9 cellular contexts compared by ENCODE assay signal in genomic region chr1:161382214-161383019, GRCh38. TPM values are rescaled to one million over a fixed set of nuclear protein-coding genes. Genes with fewer than 3 reads are reported as not detected.
DNase-seq lines count a peak whose midpoint lies in the region; ATAC-seq, FAIRE-seq and TF ChIP-seq lines count a peak whose summit lies in the region.
"Had no signal": no experiment of that assay in that cellular context is flagged by ENCODE, and none has a peak within 500 bp of the region (broad histone marks: within the 10 kb centered on the region; RNA-seq: fewer than 3 reads in every experiment).

No MANE protein-coding gene starts in this region.

- peak; percentile 75 to 84 for TF ChIP-seq RAD21 in K562 (CRISPR knock-in tag; conservative IDR thresholded peaks at IDR 0.05 in 1 of 2, IDR thresholded peaks at IDR 0.05 in 1 of 2)

- DNase-seq in D341Med (ENCODE audit: low spot score) (peak; percentile 60), NCI-H526 (lab: John Stamatoyannopoulos, UW) (peak; percentile 79 to 90), K562 (ENCODE audit: extremely low read depth in 1 of 4, low spot score in 3 of 4) (peak; percentile 28 to 70 (median 41)), immature natural killer cell (peak; percentile 47 to 55 (median 55)), NK-92 (lab: John Stamatoyannopoulos, UW; ENCODE audit: unreplicated experiment) (no peak), HK-2 (ENCODE audit: unreplicated experiment) (no peak)
- DNase-seq in stimulated activated effector memory CD8-positive, alpha-beta T cell treated with anti-CD3 and anti-CD28 coated beads, Interleukin-12 subunit alpha, Interleukin-12 subunit beta, amount 100 ng/mL, for 72 hours (ENCODE audit: low spot score in 2 of 2) = no peak

- ATAC-seq in HG03060 (IDR thresholded peaks at IDR 0.05; ENCODE audit: low read depth, unreplicated experiment) (peak; percentile 42), K562 (peak; percentile 93)
- ATAC-seq in stimulated activated effector memory CD8-positive, alpha-beta T cell treated with anti-CD3 and anti-CD28 coated beads, Interleukin-12 subunit alpha, Interleukin-12 subunit beta, amount 100 ng/mL, for 72 hours = peak; percentile 74

- peaks cover 0 to 4% (median 0%) of the 10 kb centered on the region in 3 donors for H3K27me3 Mint-ChIP-seq in immature natural killer cell (ENCODE audit: low read depth in 3 of 3)

- no peak for TF ChIP-seq POLR2A in K562 (conservative IDR thresholded peaks at IDR 0.05)

- no peaks in the 10 kb centered on the region for H4K20me1 ChIP-seq in K562 (replicated peaks; ENCODE audit: control insufficient read depth, insufficient read depth, low read length)

- in situ Hi-C loops in K562 (cut with MboI) = loop anchor here (5.0 kb wide), 1 partner anchor 155 kb away; the partner anchor contains the start of gene TOMM40L

- no peaks in the 10 kb centered on the region for H3K9me1 ChIP-seq in K562 (ENCODE audit: control insufficient read depth, insufficient read depth, low read length)

- H3K4me3 Mint-ChIP-seq in immature natural killer cell = no peak overlapping the region
- no peak overlapping the region for H3K4me3 Mint-ChIP-seq in stimulated activated effector memory CD8-positive, alpha-beta T cell treated with anti-CD3 and anti-CD28 coated beads, Interleukin-12 subunit alpha, Interleukin-12 subunit beta, amount 100 ng/mL, for 72 hours

- POLR2A ChIA-PET in K562 (lab: Yijun Ruan, JAX) = interaction anchor here (0.9 to 1.3 kb wide), 3 partner anchors 27 to 180 kb away, joined by 4 to 5 read pairs (median 5); partner anchors contain the start of genes NDUFS2 and TOMM40L

- no peaks in the 10 kb centered on the region for H3K27me3 ChIP-seq in K562 (ENCODE audit: control insufficient read depth in 2 of 2, insufficient read depth in 2 of 2, low read length in 2 of 2)
- H3K27me3 ChIP-seq: SJCRH30 had no signal

- H3K27ac ChIP-seq in K562 (ENCODE audit: extremely low read depth, low read depth, low read length) = no peak overlapping the region
- H3K27ac ChIP-seq: SJCRH30 had no signal

- H3K36me3 ChIP-seq in K562 (ENCODE audit: control insufficient read depth, insufficient read depth, low read length) = no peaks in the 10 kb centered on the region
- H3K36me3 ChIP-seq: SJCRH30 had no signal

- BruUV-seq in K562 (replicated peaks; lab: Mats Ljungman, UMichigan) = no TSS peak

- FAIRE-seq in K562 (lab: Jason Lieb, UNC) = peak; percentile 61

- no peak overlapping the region for H3K4me3 ChIP-seq in K562
- H3K4me3 ChIP-seq: SJCRH30 had no signal

- no peak overlapping the region; a peak in 1 of 4 replicates for H3K9ac ChIP-seq in K562 (ENCODE audit: insufficient read depth in 1 of 2, low read depth in 2 of 2, low read length in 2 of 2)

- no peaks in the 10 kb centered on the region for H3K36me3 Mint-ChIP-seq in immature natural killer cell
- no peaks in the 10 kb centered on the region for H3K36me3 Mint-ChIP-seq in stimulated activated effector memory CD8-positive, alpha-beta T cell treated with anti-CD3 and anti-CD28 coated beads, Interleukin-12 subunit alpha, Interleukin-12 subunit beta, amount 100 ng/mL, for 72 hours

- no peaks in the 10 kb centered on the region for H3K4me1 Mint-ChIP-seq in immature natural killer cell
- H3K4me1 Mint-ChIP-seq in stimulated activated effector memory CD8-positive, alpha-beta T cell treated with anti-CD3 and anti-CD28 coated beads, Interleukin-12 subunit alpha, Interleukin-12 subunit beta, amount 100 ng/mL, for 72 hours = peaks cover 5% of the 10 kb centered on the region

- H3K9me3 Mint-ChIP-seq in immature natural killer cell = no peaks in the 10 kb centered on the region
- H3K9me3 Mint-ChIP-seq in stimulated activated effector memory CD8-positive, alpha-beta T cell treated with anti-CD3 and anti-CD28 coated beads, Interleukin-12 subunit alpha, Interleukin-12 subunit beta, amount 100 ng/mL, for 72 hours = no peaks in the 10 kb centered on the region

- no peak for TF ChIP-seq EP300 in K562 (IDR thresholded peaks at IDR 0.05; ENCODE audit: low read length)

- no peaks in the 10 kb centered on the region for H3K79me2 ChIP-seq in K562 (ENCODE audit: control insufficient read depth, insufficient read depth, low read length)

- H3K27ac Mint-ChIP-seq in immature natural killer cell = no peak overlapping the region
- no peak overlapping the region for H3K27ac Mint-ChIP-seq in stimulated activated effector memory CD8-positive, alpha-beta T cell treated with anti-CD3 and anti-CD28 coated beads, Interleukin-12 subunit alpha, Interleukin-12 subunit beta, amount 100 ng/mL, for 72 hours

- peak overlapping the region; percentile 43 for H2AFZ ChIP-seq in K562 (ENCODE audit: low read depth, low read length)

- WGBS in K562 (ENCODE audit: insufficient coverage, low coverage, missing lambda C conversion rate) = 20% methylated on average over 4 of the region's 4 CpGs

- no peaks in the 10 kb centered on the region for H3K9me3 ChIP-seq in K562 (replicated peaks; ENCODE audit: control insufficient read depth, insufficient read depth, low read depth, low read length)
- H3K9me3 ChIP-seq: SJCRH30 had no signal

- TF ChIP-seq CTCF in K562 (IDR thresholded peaks at IDR 0.05 in 2 of 3, conservative IDR thresholded peaks at IDR 0.05 in 1 of 3; ENCODE audit: insufficient read depth in 2 of 3, low read depth in 1 of 3, low read length in 3 of 3) = peak; percentile 55 to 78 (median 58); a peak in 5 of 6 replicates

- CTCF ChIA-PET in K562 (lab: Yijun Ruan, JAX; ENCODE audit: low intra/inter-chr PET ratio) = interaction anchor here (0.7 to 2.5 kb wide), 4 partner anchors 120 to 173 kb away, joined by 3 to 9 read pairs (median 6); no protein-coding TSS in a partner anchor

- no peak overlapping the region for H3K4me2 ChIP-seq in K562 (ENCODE audit: insufficient read depth, low read length)

- H3K4me1 ChIP-seq in K562 (replicated peaks in 1 of 2; ENCODE audit: control insufficient read depth in 2 of 2, insufficient read depth in 2 of 2, low read length in 2 of 2) = peaks cover 0 to 6% of the 10 kb centered on the region in 2 experiments; a peak in 3 of 5 replicates
- H3K4me1 ChIP-seq: SJCRH30 had no signal

- intact Hi-C loops in K562 (cut with micrococcal nuclease) = loop anchor here (2.0 kb wide), 1 partner anchor 156 kb away; the partner anchor contains the start of gene TOMM40L

TF ChIP-seq in K562, 482 proteins besides CTCF, POLR2A, EP300 and RAD21 (continues in another document):
- no peak for TF ChIP-seq NR1H2 (CRISPR knock-in tag; IDR thresholded peaks at IDR 0.05)
- TF ChIP-seq, protein P1, sequence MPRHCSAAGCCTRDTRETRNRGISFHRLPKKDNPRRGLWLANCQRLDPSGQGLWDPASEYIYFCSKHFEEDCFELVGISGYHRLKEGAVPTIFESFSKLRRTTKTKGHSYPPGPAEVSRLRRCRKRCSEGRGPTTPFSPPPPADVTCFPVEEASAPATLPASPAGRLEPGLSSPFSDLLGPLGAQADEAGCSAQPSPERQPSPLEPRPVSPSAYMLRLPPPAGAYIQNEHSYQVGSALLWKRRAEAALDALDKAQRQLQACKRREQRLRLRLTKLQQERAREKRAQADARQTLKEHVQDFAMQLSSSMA (CRISPR knock-in tag; IDR thresholded peaks at IDR 0.05) = no peak
- TF ChIP-seq, protein P2, sequence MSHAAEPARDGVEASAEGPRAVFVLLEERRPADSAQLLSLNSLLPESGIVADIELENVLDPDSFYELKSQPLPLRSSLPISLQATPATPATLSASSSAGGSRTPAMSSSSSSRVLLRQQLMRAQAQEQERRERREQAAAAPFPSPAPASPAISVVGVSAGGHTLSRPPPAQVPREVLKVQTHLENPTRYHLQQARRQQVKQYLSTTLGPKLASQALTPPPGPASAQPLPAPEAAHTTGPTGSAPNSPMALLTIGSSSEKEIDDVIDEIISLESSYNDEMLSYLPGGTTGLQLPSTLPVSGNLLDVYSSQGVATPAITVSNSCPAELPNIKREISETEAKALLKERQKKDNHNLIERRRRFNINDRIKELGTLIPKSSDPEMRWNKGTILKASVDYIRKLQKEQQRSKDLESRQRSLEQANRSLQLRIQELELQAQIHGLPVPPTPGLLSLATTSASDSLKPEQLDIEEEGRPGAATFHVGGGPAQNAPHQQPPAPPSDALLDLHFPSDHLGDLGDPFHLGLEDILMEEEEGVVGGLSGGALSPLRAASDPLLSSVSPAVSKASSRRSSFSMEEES (CRISPR knock-in tag; IDR thresholded peaks at IDR 0.05) = no peak
- TF ChIP-seq MAZ (CRISPR knock-in tag; conservative IDR thresholded peaks at IDR 0.05 in 1 of 2, IDR thresholded peaks at IDR 0.05 in 1 of 2) = 0 out of 4 replicates have a peak, but pooled peaks of 1 of the 2 experiments have one; percentile 35
- no peak for TF ChIP-seq HMG20B (CRISPR knock-in tag; IDR thresholded peaks at IDR 0.05)
- TF ChIP-seq ZBTB12 (CRISPR knock-in tag; IDR thresholded peaks at IDR 0.05) = no peak
- no peak for TF ChIP-seq RBM25 (IDR thresholded peaks at IDR 0.05; ENCODE audit: low read depth, low read length, severe bottlenecking)

RNA-seq across cellular contexts. Expression of gene CFAP126, which starts 14.7 kb away (rescaled TPM):
- not detected in 2 replicates for total RNA-seq in K562 (2011; cell fraction: chromatin; rRNA removed; ENCODE audit: low replicate concordance)
- not detected in 2 replicates for total RNA-seq in K562 (2011; cell fraction: nucleolus; rRNA removed)
- not detected in 2 replicates for total RNA-seq in K562 (2011; cell fraction: nucleoplasm; rRNA removed)
- total RNA-seq in K562 (2014; rRNA removed) (not detected in 2 replicates), K562 (2014; rRNA removed; fragmentation: Illumina TruSeq; extraction: Trizol) (not detected in 2 replicates), K562 (2015; rRNA removed; fragmentation: Illumina TruSeq; extraction: Trizol) (not detected in 2 replicates), K562 (2021) (not detected in 2 replicates)
- polyA plus RNA-seq in K562 (2011; rRNA removed) (not detected in 2 replicates), K562 (2014; fragmentation: Illumina TruSeq; extraction: Trizol) (not detected in 2 replicates), K562 (2014; fragmentation: Nextera tagmentation; extraction: Ambion mirVana) (not detected), K562 (2014; rRNA removed) (not detected in 2 replicates), immature natural killer cell (not detected)
- polyA plus RNA-seq in K562 (2011; cell fraction: cytosol; rRNA removed) = not detected in 2 replicates
- polyA plus RNA-seq in K562 (2011; cell fraction: nucleus; rRNA removed) = not detected in 2 replicates
- polyA plus RNA-seq in K562 (2012) = not detected in 2 replicates
- polyA minus RNA-seq in K562 (2011; rRNA and poly(A)+ RNA removed) = not detected in 2 replicates
- not detected in 2 replicates for polyA minus RNA-seq in K562 (2011; cell fraction: cytosol; rRNA and poly(A)+ RNA removed)
- not detected in 2 replicates for polyA minus RNA-seq in K562 (2011; cell fraction: nucleus; rRNA and poly(A)+ RNA removed)
- total RNA-seq: SJCRH30 had no signal

Comparison
In these comparisons a context has a peak if more than half of its experiments do, and no peak if none do; other contexts are left out.
1. DNase-seq: peak in D341Med (single experiment), NCI-H526 (2 of 2), K562 (4 of 4) and immature natural killer cell (3 of 3); none in stimulated activated effector memory CD8-positive, alpha-beta T cell treated with anti-CD3 and anti-CD28 coated beads, Interleukin-12 subunit alpha, Interleukin-12 subunit beta, amount 100 ng/mL, for 72 hours (0 of 2), NK-92 (single experiment) and HK-2 (single experiment).
2. ATAC-seq: peak in every context shown above with its lines; median percentile 93 in K562; 74 in stimulated activated effector memory CD8-positive, alpha-beta T cell treated with anti-CD3 and anti-CD28 coated beads, Interleukin-12 subunit alpha, Interleukin-12 subunit beta, amount 100 ng/mL, for 72 hours; 42 in HG03060.